Comparison of ENCODE assay signal across 1 cellular context in genomic region chr6:41563060-41563776, GRCh38.
A peak's percentile ranks its signal among the peaks of the same experiment; 100 is the strongest.
TF ChIP-seq lines count a peak whose summit lies in the region.

No MANE protein-coding gene starts in this region.

TF ChIP-seq in K562, 482 proteins besides CTCF, POLR2A, EP300 and RAD21:
- TF ChIP-seq SLC30A9 (CRISPR knock-in tag; IDR thresholded peaks at IDR 0.05) (no peak), E2F3 (CRISPR knock-in tag; IDR thresholded peaks at IDR 0.05) (no peak), ZNF77 (CRISPR knock-in tag; IDR thresholded peaks at IDR 0.05) (no peak), BRCA1 (IDR thresholded peaks at IDR 0.05) (no peak), BRCA1 (CRISPR knock-in tag; IDR thresholded peaks at IDR 0.05) (0 out of 2 replicates have a peak, but pooled peaks have one; percentile 61)
